Comparison of ENCODE assay signal across 22 cellular contexts in genomic region chr19:2482354-2483038, GRCh38. TPM values are rescaled to one million over a fixed set of nuclear protein-coding genes. Genes with fewer than 3 reads are reported as not detected.
DNase-seq lines count a peak whose midpoint lies in the region; ATAC-seq, FAIRE-seq and TF ChIP-seq lines count a peak whose summit lies in the region.
"Had no signal": no experiment of that assay in that cellular context is flagged by ENCODE, and none has a peak within 500 bp of the region (broad histone marks: within the 10 kb centered on the region; RNA-seq: fewer than 3 reads in every experiment).

No MANE protein-coding gene starts in this region.

- H3K4me2 ChIP-seq in HepG2 (ENCODE audit: low read depth, low read length) (no peak overlapping the region), GM12878 (ENCODE audit: control insufficient read depth, insufficient read depth) (no peak overlapping the region)
- H3K4me2 ChIP-seq: A549; BLaER1 treated with 17β-estradiol and CSF1 and Interleukin-3, amounts not matched to agents 10 nM and 100 nM had no signal

- H3K4me3 ChIP-seq in HepG2 (replicated peaks in 1 of 3; ENCODE audit: insufficient read depth in 1 of 3, low read depth in 2 of 3, low read length in 3 of 3) = no peak overlapping the region
- no peak overlapping the region for H3K4me3 ChIP-seq in right lobe of liver
- H3K4me3 ChIP-seq in GM12878 = no peak overlapping the region
- H3K4me3 ChIP-seq: A549; BLaER1 treated with 17β-estradiol and CSF1 and Interleukin-3, amounts not matched to agents 10 nM and 100 nM; HAP-1 had no signal

- peaks cover 19% of the 10 kb centered on the region for H3K4me1 ChIP-seq in HepG2 (ENCODE audit: insufficient read depth, low read length)
- H3K4me1 ChIP-seq in right lobe of liver = peaks cover 0 to 2% (median 0%) of the 10 kb centered on the region in 4 donors
- H3K4me1 ChIP-seq in GM12878 (ENCODE audit: control insufficient read depth, insufficient read depth, low read length) = peaks cover 8% of the 10 kb centered on the region
- H3K4me1 ChIP-seq: BE2C had no signal

- H3K4me3 Mint-ChIP-seq in progenitor cell of endocrine pancreas (ENCODE audit: low read depth) = no peak overlapping the region
- H3K4me3 Mint-ChIP-seq: CD14-positive monocyte; CD4-positive, alpha-beta memory T cell had no signal

- H3K27me3 ChIP-seq in HepG2 (ENCODE audit: control insufficient read depth in 1 of 2, insufficient read depth in 2 of 2, low read length in 2 of 2) (peaks cover 0 to 11% of the 10 kb centered on the region in 2 experiments; a peak in 3 of 5 replicates), right lobe of liver (no peaks in the 10 kb centered on the region), GM12878 (replicated peaks in 1 of 2; ENCODE audit: control insufficient read depth in 2 of 2, insufficient read depth in 2 of 2, low read length in 1 of 2) (no peaks in the 10 kb centered on the region)

- TF ChIP-seq POLR2A in HepG2 (IDR thresholded peaks at IDR 0.05; ENCODE audit: insufficient read depth in 1 of 2, low read depth in 2 of 2, low read length in 2 of 2) (no peak), right lobe of liver (IDR thresholded peaks at IDR 0.05) (no peak), GM12878 (IDR thresholded peaks at IDR 0.05; ENCODE audit: low read depth, low read length) (no peak)

- no TSS peak for BruUV-seq in HepG2 (replicated peaks; lab: Mats Ljungman, UMichigan)
- no TSS peak for BruUV-seq in GM12878 (replicated peaks; lab: Mats Ljungman, UMichigan)

- intact Hi-C loops in HepG2 (cut with micrococcal nuclease; ENCODE audit: unreplicated experiment) (no loop called here), right lobe of liver (cut with DNase I) (loop anchor here in 1 of 2 donors (10.0 kb wide), 1 partner anchor 52 kb away; no protein-coding TSS in a partner anchor), GM12878 (cut with micrococcal nuclease; ENCODE audit: unreplicated experiment) (no loop called here)

- no peaks in the 10 kb centered on the region for H3K79me2 ChIP-seq in HepG2 (ENCODE audit: insufficient read depth, low read length)
- peaks cover 21% of the 10 kb centered on the region for H3K79me2 ChIP-seq in GM12878 (ENCODE audit: control insufficient read depth, insufficient read depth, low read length)

- H3K9me3 Mint-ChIP-seq in progenitor cell of endocrine pancreas (ENCODE audit: low read depth) = peaks cover 7% of the 10 kb centered on the region

- FAIRE-seq in HepG2 (lab: Jason Lieb, UNC) (no peak), GM12878 (lab: Jason Lieb, UNC) (no peak)
- FAIRE-seq: A549, GM12892, H54 had no signal

- no peak for ATAC-seq in HepG2
- ATAC-seq in right lobe of liver = no peak
- no peak for ATAC-seq in GM12878
- ATAC-seq: A549 had no signal

- H3K4me1 Mint-ChIP-seq in progenitor cell of endocrine pancreas (ENCODE audit: low read depth) = peaks cover 7% of the 10 kb centered on the region

- H3K36me3 ChIP-seq in HepG2 (replicated peaks in 1 of 2; ENCODE audit: control insufficient read depth in 1 of 2, insufficient read depth in 2 of 2, low read length in 2 of 2) (no peaks in the 10 kb centered on the region; a peak in 1 of 5 replicates), right lobe of liver (peaks cover 0 to 7% (median 4%) of the 10 kb centered on the region in 4 donors), GM12878 (ENCODE audit: control insufficient read depth in 2 of 2, insufficient read depth in 2 of 2, low read length in 1 of 2) (peaks cover 2% of the 10 kb centered on the region in 2 experiments; a peak in 2 of 4 replicates)
- H3K36me3 ChIP-seq: BE2C had no signal

- SMC1A ChIA-PET in GM12878 (lab: Charles Lee; ENCODE audit: uncharacterized antibody, unreplicated experiment) = no interaction called here

- DNase-seq in HepG2 (ENCODE audit: low spot score) (no peak), right lobe of liver (no peak), GM12878 (ENCODE audit: low read depth, low spot score) (no peak), progenitor cell of endocrine pancreas (ENCODE audit: low spot score, unreplicated experiment) (no peak), NCI-H524 treated with DMSO at 0.1 percent for 48 hours (lab: John Stamatoyannopoulos, UW) (no peak)
- no peak for DNase-seq in stimulated activated CD8-positive, alpha-beta memory T cell treated with anti-CD3 and anti-CD28 coated beads, Interleukin-4, amount 100 ng/mL, for 48 hours
- DNase-seq: 8988T; ACHN; AML-193; BE2C; Calu3; CD4-positive, alpha-beta memory T cell; COR-L47; DMS79 treated with DMSO at 0.1 percent for 48 hours; GF-D8; GOT3 had no signal

- POLR2A ChIA-PET in HepG2 (lab: Yijun Ruan, JAX) = no interaction called here
- POLR2A ChIA-PET in GM12878 (lab: Charles Lee) = no interaction called here

- no peak overlapping the region for H3K9ac ChIP-seq in HepG2 (ENCODE audit: insufficient read depth, low read depth, low read length)
- H3K9ac ChIP-seq in GM12878 (ENCODE audit: control insufficient read depth, insufficient read depth, low read length) = no peak overlapping the region
- H3K9ac ChIP-seq: BLaER1 treated with 17β-estradiol and CSF1 and Interleukin-3, amounts not matched to agents 10 nM and 100 nM had no signal

- WGBS in HepG2 (ENCODE audit: low lambda C conversion rate) = 47% methylated on average over 12 of the region's 12 CpGs
- 71% methylated on average over 10 of the region's 12 CpGs for WGBS in right lobe of liver (ENCODE audit: insufficient coverage, low coverage, low lambda C conversion rate, missing lambda C conversion rate)
- WGBS in GM12878 (ENCODE audit: insufficient coverage, insufficient replicate concordance, low lambda C conversion rate, missing lambda C conversion rate) = 66% methylated on average over 12 of the region's 12 CpGs

- peak overlapping the region; percentile 37 for H3K27ac Mint-ChIP-seq in progenitor cell of endocrine pancreas
- H3K27ac Mint-ChIP-seq: CD14-positive monocyte had no signal

- no peak for TF ChIP-seq EP300 in HepG2 (IDR thresholded peaks at IDR 0.05; ENCODE audit: low read depth in 2 of 2, low read length in 2 of 2)
- no peak for TF ChIP-seq EP300 in HepG2 (CRISPR knock-in tag; IDR thresholded peaks at IDR 0.05; ENCODE audit: borderline replicate concordance)
- no peak for TF ChIP-seq EP300 in GM12878 (IDR thresholded peaks at IDR 0.05; ENCODE audit: borderline replicate concordance in 1 of 2, control insufficient read depth in 1 of 2, low read depth in 2 of 2, low read length in 2 of 2)

- H3K9me3 ChIP-seq in HepG2 (ENCODE audit: low read length) (no peaks in the 10 kb centered on the region), right lobe of liver (no peaks in the 10 kb centered on the region), GM12878 (replicated peaks; ENCODE audit: control insufficient read depth, insufficient read depth, low read length) (peaks cover 3% of the 10 kb centered on the region; the same call in 1 of the 3 replicates)
- H3K9me3 ChIP-seq: A549, BE2C, HAP-1 had no signal

- peaks cover 42% of the 10 kb centered on the region for H3K27me3 Mint-ChIP-seq in progenitor cell of endocrine pancreas
- H3K27me3 Mint-ChIP-seq: CD4-positive, alpha-beta memory T cell had no signal

- RAD21 ChIA-PET in GM12878 (lab: Charles Lee; ENCODE audit: unreplicated experiment) = no interaction called here

- no peaks in the 10 kb centered on the region for H3K36me3 Mint-ChIP-seq in progenitor cell of endocrine pancreas (ENCODE audit: insufficient read depth)

- in situ Hi-C loops in HepG2 (cut with HindIII; ENCODE audit: extremely low pct_ligation_motif_present, low pct_unique_long_range_greater_than_20kb) = no loop called here
- in situ Hi-C loops in GM12878 (cut with MboI) = no loop called here

- no peak for TF ChIP-seq CTCF in HepG2 (CRISPR knock-in tag; IDR thresholded peaks at IDR 0.05)
- no peak for TF ChIP-seq CTCF in right lobe of liver (IDR thresholded peaks at IDR 0.05)
- no peak for TF ChIP-seq CTCF in GM12878 (IDR thresholded peaks at IDR 0.05 in 2 of 3, conservative IDR thresholded peaks at IDR 0.05 in 1 of 3; ENCODE audit: control insufficient read depth in 2 of 3, extremely low read depth in 1 of 3, insufficient read depth in 1 of 3, low read depth in 3 of 3, low read length in 3 of 3)
- no peak for TF ChIP-seq CTCF in progenitor cell of endocrine pancreas (IDR thresholded peaks at IDR 0.05; ENCODE audit: unreplicated experiment)

- TF ChIP-seq RAD21 in HepG2 (CRISPR knock-in tag; IDR thresholded peaks at IDR 0.05) (no peak), GM12878 (IDR thresholded peaks at IDR 0.05; ENCODE audit: insufficient read depth, low read depth, low read length) (no peak)

- H3K27ac ChIP-seq in HepG2 (ENCODE audit: extremely low read length, insufficient read depth, low read length) = no peak overlapping the region
- H3K27ac ChIP-seq in right lobe of liver = no peak overlapping the region
- no peak overlapping the region for H3K27ac ChIP-seq in GM12878 (ENCODE audit: control insufficient read depth, insufficient read depth)
- H3K27ac ChIP-seq: A549; BLaER1 treated with 17β-estradiol and CSF1 and Interleukin-3, amounts not matched to agents 10 nM and 100 nM had no signal

- CTCF ChIA-PET in HepG2 (lab: Yijun Ruan, JAX; ENCODE audit: low intra/inter-chr PET ratio, low total read pairs) = no interaction called here
- CTCF ChIA-PET in GM12878 (lab: Yijun Ruan, JAX) = no interaction called here

- peaks cover 12% of the 10 kb centered on the region; the same call in 1 of the 2 replicates for H4K20me1 ChIP-seq in HepG2 (ENCODE audit: insufficient read depth, low read length)
- no peaks in the 10 kb centered on the region for H4K20me1 ChIP-seq in GM12878 (ENCODE audit: control insufficient read depth, insufficient read depth)

- H2AFZ ChIP-seq in HepG2 (ENCODE audit: low read length) = no peak overlapping the region
- no peak overlapping the region for H2AFZ ChIP-seq in GM12878 (ENCODE audit: control insufficient read depth, low read depth, low read length)

RNA-seq across cellular contexts. Expression of gene GADD45B, which starts 6.6 kb away (rescaled TPM):
- total RNA-seq in HepG2 (2016; rRNA removed; fragmentation: Illumina TruSeq; extraction: Trizol) (3.2 and 4.6 TPM in 2 replicates), right lobe of liver (100 to 1,000 TPM in 4 of 6 experiments, 10 to 100 TPM in 2; 39.0 to 176 (median 127) TPM), GM12878 (2014; rRNA removed) (89.5 and 97.3 TPM in 2 replicates), GM12878 (2014; rRNA removed; fragmentation: Illumina TruSeq; extraction: Trizol) (51.1 and 53.5 TPM in 2 replicates), GM12878 (2021) (101 and 104 TPM in 2 replicates), progenitor cell of endocrine pancreas (4.9 and 5.1 TPM in 2 replicates)
- total RNA-seq in HepG2 (2016; cell fraction: cytosol; rRNA removed; fragmentation: Illumina TruSeq; extraction: Trizol; ENCODE audit: low read depth) = 0.71 and 0.91 TPM in 2 replicates
- total RNA-seq in HepG2 (2016; cell fraction: insoluble cytoplasmic fraction; rRNA removed; fragmentation: Illumina TruSeq; extraction: Trizol) = 3.2 and 6.0 TPM in 2 replicates
- total RNA-seq in HepG2 (2016; cell fraction: membrane; rRNA removed; fragmentation: Illumina TruSeq; extraction: Trizol) = 1.8 TPM in 2 replicates
- 7.3 and 7.6 TPM in 2 replicates for total RNA-seq in HepG2 (2016; cell fraction: nucleus; rRNA removed; fragmentation: Illumina TruSeq; extraction: Trizol)
- polyA plus RNA-seq in HepG2 (2011; rRNA removed) (34.1 and 40.4 TPM in 2 replicates), GM12878 (2011; rRNA removed) (112 and 180 TPM in 2 replicates), GM12878 (2014; fragmentation: Illumina TruSeq; extraction: Trizol) (12.4 and 33.7 TPM in 2 replicates), GM12878 (2014; fragmentation: Nextera tagmentation; extraction: Ambion mirVana) (10 to 100 TPM in 1 of 2 experiments, 1 to 10 TPM in 1; 2.4 to 10.5 TPM), GM12878 (2014; rRNA removed) (150 and 165 TPM in 2 replicates), GM12878 (2016; fragmentation: Nextera tagmentation; extraction: Ambion mirVana) (100 to 1,000 TPM in 1 of 2 experiments, 10 to 100 TPM in 1; 92.7 to 106 TPM)
- polyA plus RNA-seq in HepG2 (2011; cell fraction: cytosol; rRNA removed) = 40.0 and 43.7 TPM in 2 replicates
- polyA plus RNA-seq in HepG2 (2011; cell fraction: nucleus; rRNA removed) = 66.8 and 77.1 TPM in 2 replicates
- 11.3 and 22.4 TPM in 2 replicates for polyA plus RNA-seq in HepG2 (2012)
- polyA plus RNA-seq in HepG2 (2016; cell fraction: cytosol; fragmentation: Illumina TruSeq; extraction: Trizol; ENCODE audit: low read depth) = 1.5 and 1.7 TPM in 2 replicates
- polyA plus RNA-seq in HepG2 (2016; cell fraction: insoluble cytoplasmic fraction; fragmentation: Illumina TruSeq; extraction: Trizol; ENCODE audit: low read depth) = 5.5 and 5.8 TPM in 2 replicates
- 2.3 and 2.5 TPM in 2 replicates for polyA plus RNA-seq in HepG2 (2016; cell fraction: membrane; fragmentation: Illumina TruSeq; extraction: Trizol; ENCODE audit: low read depth)
- 16.6 and 21.3 TPM in 2 replicates for polyA plus RNA-seq in HepG2 (2016; cell fraction: nucleus; fragmentation: Illumina TruSeq; extraction: Trizol; ENCODE audit: insufficient read depth, low read depth)
- 22.5 and 88.0 TPM in 2 replicates for polyA minus RNA-seq in HepG2 (2011; rRNA and poly(A)+ RNA removed; ENCODE audit: low replicate concordance)
- polyA minus RNA-seq in HepG2 (2011; cell fraction: cytosol; rRNA and poly(A)+ RNA removed) = 12.3 and 15.6 TPM in 2 replicates
- 35.0 and 45.0 TPM in 2 replicates for polyA minus RNA-seq in HepG2 (2011; cell fraction: nucleus; rRNA and poly(A)+ RNA removed)
- total RNA-seq in GM12878 (2013; cell fraction: nucleolus; rRNA removed) = 313 and 319 TPM in 2 replicates
- 59.9 TPM for polyA plus RNA-seq in GM12878 (2011; ENCODE audit: low read depth)
- 262 and 293 TPM in 2 replicates for polyA plus RNA-seq in GM12878 (2011; cell fraction: cytosol; rRNA removed)
- 355 and 391 TPM in 2 replicates for polyA plus RNA-seq in GM12878 (2011; cell fraction: nucleus; rRNA removed)
- polyA plus RNA-seq in GM12878 (2012) = 129 and 137 TPM in 2 replicates
- 93.1 and 170 TPM in 2 replicates for polyA minus RNA-seq in GM12878 (2011; rRNA and poly(A)+ RNA removed)
- 64.0 and 71.2 TPM in 2 replicates for polyA minus RNA-seq in GM12878 (2011; cell fraction: cytosol; rRNA and poly(A)+ RNA removed)
- polyA minus RNA-seq in GM12878 (2011; cell fraction: nucleus; rRNA and poly(A)+ RNA removed) = 216 and 321 TPM in 2 replicates

RNA-seq across cellular contexts. Expression of gene LMNB2, which starts 25.7 kb away (rescaled TPM):
- total RNA-seq in HepG2 (2016; rRNA removed; fragmentation: Illumina TruSeq; extraction: Trizol) (93.6 and 105 TPM in 2 replicates), right lobe of liver (10 to 100 TPM in 1 of 6 experiments, 1 to 10 TPM in 5; 4.6 to 11.6 (median 7.1) TPM), GM12878 (2014; rRNA removed) (98.7 and 107 TPM in 2 replicates), GM12878 (2014; rRNA removed; fragmentation: Illumina TruSeq; extraction: Trizol) (63.4 and 66.4 TPM in 2 replicates), GM12878 (2021) (117 and 118 TPM in 2 replicates), progenitor cell of endocrine pancreas (90.0 and 93.6 TPM in 2 replicates)
- total RNA-seq in HepG2 (2016; cell fraction: cytosol; rRNA removed; fragmentation: Illumina TruSeq; extraction: Trizol; ENCODE audit: low read depth) = 8.6 and 9.2 TPM in 2 replicates
- 80.4 and 107 TPM in 2 replicates for total RNA-seq in HepG2 (2016; cell fraction: insoluble cytoplasmic fraction; rRNA removed; fragmentation: Illumina TruSeq; extraction: Trizol)
- 34.1 and 36.1 TPM in 2 replicates for total RNA-seq in HepG2 (2016; cell fraction: membrane; rRNA removed; fragmentation: Illumina TruSeq; extraction: Trizol)
- 44.6 and 52.0 TPM in 2 replicates for total RNA-seq in HepG2 (2016; cell fraction: nucleus; rRNA removed; fragmentation: Illumina TruSeq; extraction: Trizol)
- polyA plus RNA-seq in HepG2 (2011; rRNA removed) (77.2 and 89.7 TPM in 2 replicates), GM12878 (2011; rRNA removed) (62.9 and 98.1 TPM in 2 replicates), GM12878 (2014; fragmentation: Illumina TruSeq; extraction: Trizol) (80.1 and 121 TPM in 2 replicates), GM12878 (2014; fragmentation: Nextera tagmentation; extraction: Ambion mirVana) (1 to 10 TPM in 1 of 2 experiments, under 1 TPM in 1; 0.61 to 1.9 TPM), GM12878 (2014; rRNA removed) (94.8 and 108 TPM in 2 replicates), GM12878 (2016; fragmentation: Nextera tagmentation; extraction: Ambion mirVana) (10 to 100 TPM; 10.4 to 47.3 TPM)
- polyA plus RNA-seq in HepG2 (2011; cell fraction: cytosol; rRNA removed) = 83.5 and 98.7 TPM in 2 replicates
- 75.2 and 87.6 TPM in 2 replicates for polyA plus RNA-seq in HepG2 (2011; cell fraction: nucleus; rRNA removed)
- 40.0 and 41.8 TPM in 2 replicates for polyA plus RNA-seq in HepG2 (2012)
- polyA plus RNA-seq in HepG2 (2016; cell fraction: cytosol; fragmentation: Illumina TruSeq; extraction: Trizol; ENCODE audit: low read depth) = 7.1 and 7.6 TPM in 2 replicates
- polyA plus RNA-seq in HepG2 (2016; cell fraction: insoluble cytoplasmic fraction; fragmentation: Illumina TruSeq; extraction: Trizol; ENCODE audit: low read depth) = 74.9 and 86.7 TPM in 2 replicates
- 19.0 and 21.3 TPM in 2 replicates for polyA plus RNA-seq in HepG2 (2016; cell fraction: membrane; fragmentation: Illumina TruSeq; extraction: Trizol; ENCODE audit: low read depth)
- polyA plus RNA-seq in HepG2 (2016; cell fraction: nucleus; fragmentation: Illumina TruSeq; extraction: Trizol; ENCODE audit: insufficient read depth, low read depth) = 75.4 and 76.1 TPM in 2 replicates
- polyA minus RNA-seq in HepG2 (2011; rRNA and poly(A)+ RNA removed; ENCODE audit: low replicate concordance) = 106 and 107 TPM in 2 replicates
- polyA minus RNA-seq in HepG2 (2011; cell fraction: cytosol; rRNA and poly(A)+ RNA removed) = 35.3 and 37.2 TPM in 2 replicates
- 14.4 and 16.7 TPM in 2 replicates for polyA minus RNA-seq in HepG2 (2011; cell fraction: nucleus; rRNA and poly(A)+ RNA removed)
- 39.2 and 49.9 TPM in 2 replicates for total RNA-seq in GM12878 (2013; cell fraction: nucleolus; rRNA removed)
- 34.0 TPM for polyA plus RNA-seq in GM12878 (2011; ENCODE audit: low read depth)
- polyA plus RNA-seq in GM12878 (2011; cell fraction: cytosol; rRNA removed) = 131 and 153 TPM in 2 replicates
- polyA plus RNA-seq in GM12878 (2011; cell fraction: nucleus; rRNA removed) = 89.5 and 121 TPM in 2 replicates
- 45.1 and 51.1 TPM in 2 replicates for polyA plus RNA-seq in GM12878 (2012)
- polyA minus RNA-seq in GM12878 (2011; rRNA and poly(A)+ RNA removed) = 61.8 and 93.7 TPM in 2 replicates
- polyA minus RNA-seq in GM12878 (2011; cell fraction: cytosol; rRNA and poly(A)+ RNA removed) = 29.2 and 34.9 TPM in 2 replicates
- 14.7 and 19.8 TPM in 2 replicates for polyA minus RNA-seq in GM12878 (2011; cell fraction: nucleus; rRNA and poly(A)+ RNA removed)

RNA-seq across cellular contexts. Expression of gene TIMM13, which starts 55.1 kb away (rescaled TPM):
- 108 and 116 TPM in 2 replicates for total RNA-seq in HepG2 (2016; rRNA removed; fragmentation: Illumina TruSeq; extraction: Trizol)
- 78.9 and 87.4 TPM in 2 replicates for total RNA-seq in HepG2 (2016; cell fraction: cytosol; rRNA removed; fragmentation: Illumina TruSeq; extraction: Trizol; ENCODE audit: low read depth)
- 115 and 120 TPM in 2 replicates for total RNA-seq in HepG2 (2016; cell fraction: insoluble cytoplasmic fraction; rRNA removed; fragmentation: Illumina TruSeq; extraction: Trizol)
- 123 and 146 TPM in 2 replicates for total RNA-seq in HepG2 (2016; cell fraction: membrane; rRNA removed; fragmentation: Illumina TruSeq; extraction: Trizol)
- 37.3 and 42.3 TPM in 2 replicates for total RNA-seq in HepG2 (2016; cell fraction: nucleus; rRNA removed; fragmentation: Illumina TruSeq; extraction: Trizol)
- 48.4 and 62.5 TPM in 2 replicates for polyA plus RNA-seq in HepG2 (2011; rRNA removed)
- polyA plus RNA-seq in HepG2 (2011; cell fraction: cytosol; rRNA removed) = 60.7 and 102 TPM in 2 replicates
- 41.6 and 44.7 TPM in 2 replicates for polyA plus RNA-seq in HepG2 (2011; cell fraction: nucleus; rRNA removed)
- 50.3 and 65.0 TPM in 2 replicates for polyA plus RNA-seq in HepG2 (2012)
- polyA plus RNA-seq in HepG2 (2016; cell fraction: cytosol; fragmentation: Illumina TruSeq; extraction: Trizol; ENCODE audit: low read depth) = 94.9 and 117 TPM in 2 replicates
- polyA plus RNA-seq in HepG2 (2016; cell fraction: insoluble cytoplasmic fraction; fragmentation: Illumina TruSeq; extraction: Trizol; ENCODE audit: low read depth) = 117 and 124 TPM in 2 replicates
- 122 and 128 TPM in 2 replicates for polyA plus RNA-seq in HepG2 (2016; cell fraction: membrane; fragmentation: Illumina TruSeq; extraction: Trizol; ENCODE audit: low read depth)
- polyA plus RNA-seq in HepG2 (2016; cell fraction: nucleus; fragmentation: Illumina TruSeq; extraction: Trizol; ENCODE audit: insufficient read depth, low read depth) = 84.2 and 86.9 TPM in 2 replicates
- 23.6 and 42.8 TPM in 2 replicates for polyA minus RNA-seq in HepG2 (2011; rRNA and poly(A)+ RNA removed; ENCODE audit: low replicate concordance)
- polyA minus RNA-seq in HepG2 (2011; cell fraction: cytosol; rRNA and poly(A)+ RNA removed) = 18.8 and 24.2 TPM in 2 replicates
- polyA minus RNA-seq in HepG2 (2011; cell fraction: nucleus; rRNA and poly(A)+ RNA removed) = 17.2 and 19.7 TPM in 2 replicates
- total RNA-seq in right lobe of liver = 10 to 100 TPM; 35.5 to 59.8 (median 51.1) TPM
- 59.7 and 74.3 TPM in 2 replicates for total RNA-seq in GM12878 (2013; cell fraction: nucleolus; rRNA removed)
- 69.5 and 80.8 TPM in 2 replicates for total RNA-seq in GM12878 (2014; rRNA removed)
- 28.3 and 34.4 TPM in 2 replicates for total RNA-seq in GM12878 (2014; rRNA removed; fragmentation: Illumina TruSeq; extraction: Trizol)
- total RNA-seq in GM12878 (2021) = 151 and 160 TPM in 2 replicates
- 23.9 TPM for polyA plus RNA-seq in GM12878 (2011; ENCODE audit: low read depth)
- polyA plus RNA-seq in GM12878 (2011; rRNA removed) = 17.1 and 38.9 TPM in 2 replicates
- polyA plus RNA-seq in GM12878 (2011; cell fraction: cytosol; rRNA removed) = 74.2 and 137 TPM in 2 replicates
- 67.2 and 71.6 TPM in 2 replicates for polyA plus RNA-seq in GM12878 (2011; cell fraction: nucleus; rRNA removed)
- 48.0 and 50.4 TPM in 2 replicates for polyA plus RNA-seq in GM12878 (2012)
- polyA plus RNA-seq in GM12878 (2014; fragmentation: Illumina TruSeq; extraction: Trizol) = 1.6 and 9.9 TPM in 2 replicates
- 10 to 100 TPM; 17.9 to 46.3 TPM for polyA plus RNA-seq in GM12878 (2014; fragmentation: Nextera tagmentation; extraction: Ambion mirVana)
- polyA plus RNA-seq in GM12878 (2014; rRNA removed) = 82.1 and 111 TPM in 2 replicates
- 100 to 1,000 TPM; 200 to 205 TPM for polyA plus RNA-seq in GM12878 (2016; fragmentation: Nextera tagmentation; extraction: Ambion mirVana)
- 5.5 and 23.9 TPM in 2 replicates for polyA minus RNA-seq in GM12878 (2011; rRNA and poly(A)+ RNA removed)
- polyA minus RNA-seq in GM12878 (2011; cell fraction: cytosol; rRNA and poly(A)+ RNA removed) = 18.7 and 24.1 TPM in 2 replicates
- polyA minus RNA-seq in GM12878 (2011; cell fraction: nucleus; rRNA and poly(A)+ RNA removed) = 9.9 and 18.2 TPM in 2 replicates
- total RNA-seq in progenitor cell of endocrine pancreas = 108 and 110 TPM in 2 replicates

Comparison
In these comparisons a context has a peak if more than half of its experiments do, and no peak if none do; other contexts are left out.
1. Of the 75 proteins assayed by ChIP-seq in both HepG2 and GM12878: peak only in HepG2: none; only in GM12878: BCL3; in both: none; in neither: 74.